ENCODE assay signal across 10 cellular contexts in genomic region chr11:117146521-117146920, GRCh38. TPM values are rescaled to one million over a fixed set of nuclear protein-coding genes. Genes with fewer than 3 reads are reported as not detected.
DNase-seq lines count a peak whose midpoint lies in the region; ATAC-seq and TF ChIP-seq lines count a peak whose summit lies in the region.
"Had no signal": no experiment of that assay in that cellular context is flagged by ENCODE, and none has a peak within 500 bp of the region (broad histone marks: within the 10 kb centered on the region; RNA-seq: fewer than 3 reads in every experiment).

No MANE protein-coding gene starts in this region.

- CTCF ChIA-PET in Calu3 (lab: Charles Lee): no interaction called here

- no peak for TF ChIP-seq CTCF in Calu3 (IDR thresholded peaks at IDR 0.05; ENCODE audit: unreplicated experiment)
- TF ChIP-seq CTCF in cardiac fibroblast (IDR thresholded peaks at IDR 0.05; ENCODE audit: low read depth, low read length): no peak
- no peak for TF ChIP-seq CTCF in nephron (IDR thresholded peaks at IDR 0.05; ENCODE audit: unreplicated experiment in 3 of 3)

- H3K4me1 Mint-ChIP-seq in Calu3 (ENCODE audit: low read depth, unreplicated experiment): no peaks in the 10 kb centered on the region
- peaks cover 36% of the 10 kb centered on the region for H3K4me1 Mint-ChIP-seq in nephron

- H3K27me3 Mint-ChIP-seq in Calu3 (ENCODE audit: unreplicated experiment): no peaks in the 10 kb centered on the region
- H3K27me3 Mint-ChIP-seq in nephron (ENCODE audit: low read depth): no peaks in the 10 kb centered on the region

- peaks cover 52% of the 10 kb centered on the region for H3K36me3 Mint-ChIP-seq in Calu3 (ENCODE audit: insufficient read depth, unreplicated experiment)
- H3K36me3 Mint-ChIP-seq in nephron (ENCODE audit: low read depth): peaks cover 30% of the 10 kb centered on the region

- H3K9me3 Mint-ChIP-seq in Calu3 (ENCODE audit: low read depth, unreplicated experiment) (no peaks in the 10 kb centered on the region), nephron (no peaks in the 10 kb centered on the region)

- H3K4me3 ChIP-seq in cardiac fibroblast (replicated peaks in 1 of 2; ENCODE audit: low read depth in 2 of 2, low read length in 2 of 2): peak overlapping the region in 1 of 2 donors; percentile 84

- peak overlapping the region; percentile 90 for H3K4me3 Mint-ChIP-seq in Calu3 (ENCODE audit: low read depth, unreplicated experiment)
- peak overlapping the region; percentile 99 to 100 (median 99) for H3K4me3 Mint-ChIP-seq in nephron

- H3K27ac Mint-ChIP-seq in Calu3 (ENCODE audit: unreplicated experiment) (no peak overlapping the region), nephron (peak overlapping the region; percentile 94 to 98 (median 96))

- BruUV-seq in Calu3 (replicated peaks; lab: Mats Ljungman, UMichigan): no TSS peak

- intact Hi-C loops in Calu3 (cut with micrococcal nuclease; ENCODE audit: unreplicated experiment): no loop called here

- ATAC-seq in HG03378 (IDR thresholded peaks at IDR 0.05; ENCODE audit: unreplicated experiment): no peak

- no peak for DNase-seq in Calu3
- peak; percentile 64 for DNase-seq in LHCN-M2 (ENCODE audit: low read depth)
- peak; percentile 54 to 67 for DNase-seq in cardiac fibroblast (ENCODE audit: low read depth in 2 of 2)
- DNase-seq in NCI-H2171 treated with DMSO at 0.1 percent for 48 hours (lab: John Stamatoyannopoulos, UW): no peak
- no peak for DNase-seq in NCI-H1105 (lab: John Stamatoyannopoulos, UW)
- no peak for DNase-seq in NCI-H774 (lab: John Stamatoyannopoulos, UW)
- DNase-seq: activated CD8-positive, alpha-beta memory T cell treated with anti-CD3 and anti-CD28 coated beads, Interleukin-2, amount 50 U/mL, for 48 hours; foreskin melanocyte had no signal

RNA-seq across cellular contexts. Expression of gene PAFAH1B2, which starts 2.4 kb away (rescaled TPM):
- total RNA-seq in Calu3 (2022) (66.7 and 74.5 TPM in 2 replicates), LHCN-M2 (2014; rRNA removed) (108 and 117 TPM in 2 replicates)
- polyA plus RNA-seq in LHCN-M2 (2012): 30.3 TPM

RNA-seq across cellular contexts. Expression of gene SIDT2, which starts 32.0 kb away (rescaled TPM):
- total RNA-seq in Calu3 (2022) (12.2 and 15.4 TPM in 2 replicates), LHCN-M2 (2014; rRNA removed) (18.3 and 18.7 TPM in 2 replicates)
- 36.2 TPM for polyA plus RNA-seq in LHCN-M2 (2012)

RNA-seq across cellular contexts. Expression of gene SIK3, which starts 48.3 kb away (rescaled TPM):
- total RNA-seq in Calu3 (2022) (17.4 and 20.6 TPM in 2 replicates), LHCN-M2 (2014; rRNA removed) (11.4 and 12.2 TPM in 2 replicates)
- polyA plus RNA-seq in LHCN-M2 (2012): 7.0 TPM

RNA-seq across cellular contexts. Expression of gene TAGLN, which starts 52.6 kb away (rescaled TPM):
- total RNA-seq in Calu3 (2022) (4.6 and 6.6 TPM in 2 replicates), LHCN-M2 (2014; rRNA removed) (486 and 622 TPM in 2 replicates)
- 2,460 TPM for polyA plus RNA-seq in LHCN-M2 (2012)

Comparison
In these comparisons a context has a peak if more than half of its experiments do, and no peak if none do; other contexts are left out.
1. DNase-seq: peak in LHCN-M2 (single experiment) and cardiac fibroblast (2 of 2); none in Calu3 (single experiment), NCI-H2171 treated with DMSO at 0.1 percent for 48 hours (single experiment), NCI-H1105 (single experiment) and NCI-H774 (single experiment).